19 cellular contexts compared by ENCODE assay signal in genomic region chr17:2289878-2290478, GRCh38. TPM values are rescaled to one million over a fixed set of nuclear protein-coding genes. Genes with fewer than 3 reads are reported as not detected.
DNase-seq lines count a peak whose midpoint lies in the region; ATAC-seq and TF ChIP-seq lines count a peak whose summit lies in the region.
"Had no signal": no experiment of that assay in that cellular context is flagged by ENCODE, and none has a peak within 500 bp of the region (broad histone marks: within the 10 kb centered on the region; RNA-seq: fewer than 3 reads in every experiment).

No MANE protein-coding gene starts in this region.

- H3K27ac ChIP-seq in SK-N-SH (ENCODE audit: low read depth in 2 of 2, low read length in 1 of 2), result no peak overlapping the region
- 0 out of 2 replicates have a peak overlapping the region, but pooled peaks have one; percentile 26 for H3K27ac ChIP-seq in Karpas-422 (ENCODE audit: low read length)
- no peak overlapping the region for H3K27ac ChIP-seq in transverse colon
- H3K27ac ChIP-seq: 22Rv1, C4-2B, heart right ventricle, neural progenitor cell, RWPE1, WERI-Rb-1 had no signal

- H2AFZ ChIP-seq in SK-N-SH (ENCODE audit: low read depth), result no peak overlapping the region
- H2AFZ ChIP-seq in Karpas-422 (ENCODE audit: low read length), result no peak overlapping the region
- H2AFZ ChIP-seq: neural progenitor cell had no signal

- H3K9me3 ChIP-seq in SK-N-SH (no peaks in the 10 kb centered on the region), Karpas-422 (ENCODE audit: low read length) (no peaks in the 10 kb centered on the region), transverse colon (no peaks in the 10 kb centered on the region)
- H3K9me3 ChIP-seq: heart right ventricle had no signal

- POLR2A ChIA-PET in SK-N-SH (lab: Yijun Ruan, JAX), result no interaction called here

- H3K4me1 ChIP-seq in SK-N-SH (ENCODE audit: control insufficient read depth in 1 of 2, insufficient read depth in 2 of 2, low read depth in 1 of 2, low read length in 1 of 2) (peaks cover 0 to 10% of the 10 kb centered on the region in 2 experiments; a peak in 1 of 4 replicates), Karpas-422 (ENCODE audit: low read length) (peaks cover 10% of the 10 kb centered on the region), transverse colon (no peaks in the 10 kb centered on the region)
- H3K4me1 ChIP-seq: heart right ventricle, neural progenitor cell had no signal

- no peak for ATAC-seq in SK-N-SH treated with all-trans-retinoic acid at 6 μM for 48 hours
- ATAC-seq in left cardiac atrium, result no peak
- ATAC-seq: heart right ventricle; stimulated activated naive CD8-positive, alpha-beta T cell treated with anti-CD3 and anti-CD28 coated beads, Interleukin-15, Interleukin-2, amounts not matched to agents 100 U/mL and 50 U/mL, for 24 hours had no signal

- TF ChIP-seq EP300 in SK-N-SH (IDR thresholded peaks at IDR 0.05; ENCODE audit: borderline replicate concordance in 1 of 2, low read depth in 1 of 2, low read length in 1 of 2) (no peak), transverse colon (IDR thresholded peaks at IDR 0.05; ENCODE audit: low read depth) (no peak)

- CTCF ChIA-PET in SK-N-SH (lab: Yijun Ruan, JAX), result interaction anchor here (0.8 kb wide), 1 partner anchor 235 kb away, joined by 3 read pairs; the partner anchor contains the start of gene HIC1

- H3K4me2 ChIP-seq in SK-N-SH, result no peak overlapping the region
- H3K4me2 ChIP-seq in Karpas-422 (ENCODE audit: low read depth, low read length, poor library complexity, severe bottlenecking), result peak overlapping the region; percentile 46
- H3K4me2 ChIP-seq: neural progenitor cell had no signal

- in situ Hi-C loops in transverse colon (cut with MboI; ENCODE audit: low pct_ligation_motif_present in 1 of 4, low pct_unique_long_range_greater_than_20kb in 1 of 4, low sequenced_read_pairs in 3 of 4), result loop anchor here in 1 of 4 donors (25.0 kb wide), 1 partner anchor 403 kb away; no protein-coding TSS in a partner anchor

- H3K27me3 ChIP-seq in SK-N-SH (ENCODE audit: insufficient read depth), result no peaks in the 10 kb centered on the region
- H3K27me3 ChIP-seq in Karpas-422 (ENCODE audit: low read length), result no peaks in the 10 kb centered on the region
- no peaks in the 10 kb centered on the region for H3K27me3 ChIP-seq in transverse colon
- H3K27me3 ChIP-seq: heart right ventricle, neural progenitor cell had no signal

- H3F3A ChIP-seq in SK-N-SH (replicated peaks; ENCODE audit: insufficient read depth), result peaks cover 30% of the 10 kb centered on the region

- no peaks in the 10 kb centered on the region for H3K9me2 ChIP-seq in SK-N-SH
- H3K9me2 ChIP-seq in Karpas-422 (replicated peaks; ENCODE audit: insufficient read depth, low read length), result no peaks in the 10 kb centered on the region

- no peak for TF ChIP-seq CTCF in SK-N-SH (IDR thresholded peaks at IDR 0.05)
- no peak for TF ChIP-seq CTCF in transverse colon (IDR thresholded peaks at IDR 0.05)

- WGBS in SK-N-SH (ENCODE audit: low lambda C conversion rate), result 88% methylated on average over 5 of the region's 5 CpGs
- 86% methylated on average over 4 to 5 of the region's 5 CpGs for WGBS in transverse colon (ENCODE audit: low coverage in 1 of 2), 2 donors

- peaks cover 37 to 62% of the 10 kb centered on the region in 2 experiments for H3K36me3 ChIP-seq in SK-N-SH (replicated peaks in 1 of 2; ENCODE audit: control insufficient read depth in 1 of 2, insufficient read depth in 2 of 2, low read length in 1 of 2)
- H3K36me3 ChIP-seq in Karpas-422 (ENCODE audit: insufficient read depth, low read length), result peaks cover 27% of the 10 kb centered on the region; the same call in 1 of the 2 replicates
- peaks cover 0 to 43% (median 18%) of the 10 kb centered on the region in 4 donors for H3K36me3 ChIP-seq in transverse colon

- no peak for TF ChIP-seq POLR2A in transverse colon (IDR thresholded peaks at IDR 0.05)

- DNase-seq in SK-N-SH (no peak), Karpas-422 (peak; percentile 48), fibroblast of peridontal ligament (ENCODE audit: extremely low read depth) (peak; percentile 12), left cardiac atrium (no peak), transverse colon (no peak)
- DNase-seq: amygdala; DMS 273 treated with DMSO at 0.1 percent for 48 hours; effector CD8-positive, alpha-beta T cell; heart right ventricle; islet precursor cell; mesenchymal stem cell; NCI-H1048; stimulated activated naive CD8-positive, alpha-beta T cell treated with anti-CD3 and anti-CD28 coated beads, Interleukin-15, Interleukin-2, amounts not matched to agents 100 U/mL and 50 U/mL, for 24 hours; WERI-Rb-1 had no signal

- H3K4me3 ChIP-seq in SK-N-SH (ENCODE audit: low read depth in 2 of 2, low read length in 1 of 2) (no peak overlapping the region), Karpas-422 (ENCODE audit: low read length) (0 out of 2 replicates have a peak overlapping the region, but pooled peaks have one; percentile 3), transverse colon (no peak overlapping the region)
- H3K4me3 ChIP-seq: heart right ventricle, neural progenitor cell had no signal

- no peak overlapping the region for H3K9ac ChIP-seq in SK-N-SH
- peak overlapping the region; percentile 27; the same call in 1 of the 2 replicates for H3K9ac ChIP-seq in Karpas-422 (ENCODE audit: low read length)
- H3K9ac ChIP-seq: neural progenitor cell had no signal

- peaks cover 64% of the 10 kb centered on the region for H3K79me2 ChIP-seq in SK-N-SH (ENCODE audit: insufficient read depth)
- peaks cover 17% of the 10 kb centered on the region for H3K79me2 ChIP-seq in Karpas-422 (ENCODE audit: low read length)

- intact Hi-C loops in left cardiac atrium (cut with DNase I) (loop anchor here in 1 of 2 donors (10.0 kb wide), 1 partner anchor 375 kb away; no protein-coding TSS in a partner anchor), transverse colon (cut with DNase I; ENCODE audit: low total_unique reads) (no loop called here)

- H4K20me1 ChIP-seq in SK-N-SH (ENCODE audit: insufficient read depth), result peaks cover 14% of the 10 kb centered on the region
- no peaks in the 10 kb centered on the region for H4K20me1 ChIP-seq in Karpas-422 (ENCODE audit: insufficient read depth, low read depth, low read length)

- no peak for TF ChIP-seq RAD21 in SK-N-SH (IDR thresholded peaks at IDR 0.05; ENCODE audit: low read length)

TF ChIP-seq in SK-N-SH, 30 proteins besides CTCF, POLR2A, EP300 and RAD21:
- TF ChIP-seq CHD2 (IDR thresholded peaks at IDR 0.05; ENCODE audit: low read length, partially characterized antibody) (no peak), FOXM1 (IDR thresholded peaks at IDR 0.05; ENCODE audit: low read depth) (no peak), RFX5 (IDR thresholded peaks at IDR 0.05; ENCODE audit: low read length) (peak; percentile 95), TCF12 (IDR thresholded peaks at IDR 0.05) (no peak), TAF1 (IDR thresholded peaks at IDR 0.05; ENCODE audit: borderline replicate concordance, low read depth, low read length) (no peak)

TF ChIP-seq in SK-N-SH treated with all-trans-retinoic acid at 6 μM for 48 hours, 23 proteins besides CTCF, POLR2A, EP300 and RAD21 (continues in another document):
- no peak for TF ChIP-seq TSHZ2 (CRISPR knock-in tag; IDR thresholded peaks at IDR 0.05)

RNA-seq across cellular contexts. Expression of gene SMG6, which starts 13.6 kb away (rescaled TPM):
- polyA plus RNA-seq in SK-N-SH (2012; rRNA removed), result 9.5 and 15.7 TPM in 2 replicates
- 9.0 and 10.4 TPM in 2 replicates for polyA plus RNA-seq in SK-N-SH (2012; cell fraction: cytosol; rRNA removed)
- 38.2 and 48.1 TPM in 2 replicates for polyA plus RNA-seq in SK-N-SH (2012; cell fraction: nucleus; rRNA removed)
- 10.2 and 12.0 TPM in 2 replicates for total RNA-seq in Karpas-422 (2014; rRNA removed; shearing (Covaris generic); ENCODE audit: low replicate concordance)
- total RNA-seq in left cardiac atrium, result 10 to 100 TPM; 22.3 to 23.0 TPM
- 100 to 1,000 TPM in 1 of 4 donors, 10 to 100 TPM in 3; 28.6 to 112 (median 39.1) TPM for total RNA-seq in transverse colon

RNA-seq across cellular contexts. Expression of gene SRR, which starts 13.8 kb away (rescaled TPM):
- polyA plus RNA-seq in SK-N-SH (2012; rRNA removed), result 18.5 and 20.2 TPM in 2 replicates
- polyA plus RNA-seq in SK-N-SH (2012; cell fraction: cytosol; rRNA removed), result 20.2 and 21.7 TPM in 2 replicates
- 4.6 and 10.0 TPM in 2 replicates for polyA plus RNA-seq in SK-N-SH (2012; cell fraction: nucleus; rRNA removed)
- 5.6 and 13.3 TPM in 2 replicates for total RNA-seq in Karpas-422 (2014; rRNA removed; shearing (Covaris generic); ENCODE audit: low replicate concordance)
- total RNA-seq in left cardiac atrium (10 to 100 TPM in 1 of 2 donors, 1 to 10 TPM in 1; 8.7 to 14.5 TPM), transverse colon (10 to 100 TPM in 2 of 4 donors, under 1 TPM in 1, not detected in 1; 0.40 to 23.1 (median 12.1) TPM)

RNA-seq across cellular contexts. Expression of gene TSR1, which starts 46.3 kb away (rescaled TPM):
- 26.7 and 29.0 TPM in 2 replicates for polyA plus RNA-seq in SK-N-SH (2012; rRNA removed)
- 26.0 and 27.0 TPM in 2 replicates for polyA plus RNA-seq in SK-N-SH (2012; cell fraction: cytosol; rRNA removed)
- polyA plus RNA-seq in SK-N-SH (2012; cell fraction: nucleus; rRNA removed), result 38.2 and 50.3 TPM in 2 replicates
- 42.1 and 65.2 TPM in 2 replicates for total RNA-seq in Karpas-422 (2014; rRNA removed; shearing (Covaris generic); ENCODE audit: low replicate concordance)
- total RNA-seq in left cardiac atrium, result 10 to 100 TPM; 15.9 to 25.3 TPM
- total RNA-seq in transverse colon, result 10 to 100 TPM in 2 of 4 donors, 1 to 10 TPM in 2; 3.0 to 18.9 (median 14.4) TPM

RNA-seq across cellular contexts. Expression of gene SGSM2, which starts 47.3 kb away (rescaled TPM):
- 85.9 and 98.6 TPM in 2 replicates for polyA plus RNA-seq in SK-N-SH (2012; rRNA removed)
- 18.0 and 30.4 TPM in 2 replicates for polyA plus RNA-seq in SK-N-SH (2012; cell fraction: cytosol; rRNA removed)
- polyA plus RNA-seq in SK-N-SH (2012; cell fraction: nucleus; rRNA removed), result 605 and 826 TPM in 2 replicates
- total RNA-seq in Karpas-422 (2014; rRNA removed; shearing (Covaris generic); ENCODE audit: low replicate concordance), result 64.0 and 71.9 TPM in 2 replicates
- total RNA-seq in left cardiac atrium (10 to 100 TPM; 30.7 to 35.5 TPM), transverse colon (100 to 1,000 TPM in 1 of 4 donors, 10 to 100 TPM in 3; 41.0 to 148 (median 70.0) TPM)

Comparison
In these comparisons a context has a peak if more than half of its experiments do, and no peak if none do; other contexts are left out.
1. DNase-seq: peak in Karpas-422 (single experiment) and fibroblast of peridontal ligament (single experiment); none in SK-N-SH (single experiment), left cardiac atrium (single experiment) and transverse colon (single experiment).